In the genomic region with DNA sequence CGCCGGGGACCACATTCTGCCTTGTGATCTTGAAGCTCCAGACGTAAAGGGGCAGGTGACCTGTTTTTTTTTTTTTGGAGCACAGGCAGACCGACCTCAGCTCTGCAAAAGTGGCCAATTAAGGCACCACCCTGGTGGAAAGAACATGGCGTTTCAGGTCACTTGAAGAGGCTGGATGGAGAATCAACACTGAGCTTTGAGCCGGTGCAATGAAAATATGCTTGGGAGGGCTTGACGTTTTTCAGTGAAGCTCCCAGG, we compare ENCODE assay signal across 33 cellular contexts. TPM values are rescaled to one million over a fixed set of nuclear protein-coding genes. Genes with fewer than 3 reads are reported as not detected.
DNase-seq lines count a peak whose midpoint lies in the region; ATAC-seq, FAIRE-seq and TF ChIP-seq lines count a peak whose summit lies in the region.
"Had no signal": no experiment of that assay in that cellular context is flagged by ENCODE, and none has a peak within 500 bp of the region (broad histone marks: within the 10 kb centered on the region; RNA-seq: fewer than 3 reads in every experiment).

No MANE protein-coding gene starts in this region.

- TF ChIP-seq CTCF in HepG2 (CRISPR knock-in tag; IDR thresholded peaks at IDR 0.05) = no peak
- no peak for TF ChIP-seq CTCF in right lobe of liver (IDR thresholded peaks at IDR 0.05)
- no peak for TF ChIP-seq CTCF in astrocyte (IDR thresholded peaks at IDR 0.05; ENCODE audit: insufficient read depth, low read depth, low read length)
- no peak for TF ChIP-seq CTCF in neural crest cell (conservative IDR thresholded peaks at IDR 0.05)
- no peak for TF ChIP-seq CTCF in glutamatergic neuron (IDR thresholded peaks at IDR 0.05; ENCODE audit: partially characterized antibody, unreplicated experiment)

- peaks cover 16% of the 10 kb centered on the region for H3K4me1 Mint-ChIP-seq in astrocyte (ENCODE audit: low read depth, unreplicated experiment)
- peaks cover 28% of the 10 kb centered on the region for H3K4me1 Mint-ChIP-seq in neural crest cell
- H3K4me1 Mint-ChIP-seq in glutamatergic neuron (ENCODE audit: low read depth, unreplicated experiment) = peaks cover 14% of the 10 kb centered on the region
- H3K4me1 Mint-ChIP-seq: activated CD4-positive, alpha-beta T cell treated with anti-CD3 and anti-CD28 coated beads, Interleukin-2, amount 10 ng/mL, durations not matched to agents 24 days and 14 days; T-cell had no signal

- H3K79me2 ChIP-seq in HepG2 (ENCODE audit: insufficient read depth, low read length) (no peaks in the 10 kb centered on the region), astrocyte (ENCODE audit: insufficient read depth, low read length) (no peaks in the 10 kb centered on the region)

- TF ChIP-seq POLR2A in HepG2 (IDR thresholded peaks at IDR 0.05; ENCODE audit: insufficient read depth in 1 of 2, low read depth in 2 of 2, low read length in 2 of 2) = no peak
- TF ChIP-seq POLR2A in right lobe of liver (IDR thresholded peaks at IDR 0.05) = no peak

- H3K4me3 Mint-ChIP-seq in astrocyte (ENCODE audit: unreplicated experiment) (no peak overlapping the region), neural crest cell (no peak overlapping the region), glutamatergic neuron (ENCODE audit: unreplicated experiment) (no peak overlapping the region)
- H3K4me3 Mint-ChIP-seq: activated CD4-positive, alpha-beta T cell treated with anti-CD3 and anti-CD28 coated beads, Interleukin-2, amount 10 ng/mL, durations not matched to agents 24 days and 14 days; activated naive CD8-positive, alpha-beta T cell; CD4-positive, alpha-beta T cell; T-cell had no signal

- POLR2A ChIA-PET in HepG2 (lab: Yijun Ruan, JAX) = interaction anchor here (0.6 to 3.2 kb wide), 2 partner anchors 13 to 140 kb away, joined by 3 to 21 read pairs; a partner anchor contains a TSS

- H3K4me3 ChIP-seq in HepG2 (replicated peaks in 1 of 3; ENCODE audit: insufficient read depth in 1 of 3, low read depth in 2 of 3, low read length in 3 of 3) (0 out of 6 replicates have a peak overlapping the region, but pooled peaks of 1 of the 3 experiments have one; percentile 0), right lobe of liver (no peak overlapping the region), astrocyte (ENCODE audit: insufficient read depth, low read depth, low read length) (no peak overlapping the region)
- H3K4me3 ChIP-seq: gastrocnemius medialis, psoas muscle, SJCRH30, suprapubic skin had no signal

- no peak overlapping the region for H2AFZ ChIP-seq in HepG2 (ENCODE audit: low read length)
- H2AFZ ChIP-seq in astrocyte (ENCODE audit: low read depth, low read length) = no peak overlapping the region

- no peaks in the 10 kb centered on the region for H3K27me3 Mint-ChIP-seq in astrocyte (ENCODE audit: low read depth, unreplicated experiment)
- H3K27me3 Mint-ChIP-seq in neural crest cell (ENCODE audit: low read depth) = no peaks in the 10 kb centered on the region
- H3K27me3 Mint-ChIP-seq in glutamatergic neuron (ENCODE audit: unreplicated experiment) = peaks cover 3% of the 10 kb centered on the region

- H3K27me3 ChIP-seq in HepG2 (ENCODE audit: control insufficient read depth in 1 of 2, insufficient read depth in 2 of 2, low read length in 2 of 2) (peaks cover 0 to 11% of the 10 kb centered on the region in 2 experiments; a peak in 1 of 5 replicates), right lobe of liver (no peaks in the 10 kb centered on the region), astrocyte (ENCODE audit: insufficient read depth, low read length) (peaks cover 4% of the 10 kb centered on the region)
- H3K27me3 ChIP-seq: suprapubic skin had no signal

- no peaks in the 10 kb centered on the region for H3K36me3 ChIP-seq in HepG2 (replicated peaks in 1 of 2; ENCODE audit: control insufficient read depth in 1 of 2, insufficient read depth in 2 of 2, low read length in 2 of 2)
- H3K36me3 ChIP-seq in right lobe of liver = no peaks in the 10 kb centered on the region
- H3K36me3 ChIP-seq in astrocyte (ENCODE audit: insufficient read depth, low read length) = no peaks in the 10 kb centered on the region
- H3K36me3 ChIP-seq: gastrocnemius medialis, SJCRH30, suprapubic skin had no signal

- H3K4me2 ChIP-seq in HepG2 (ENCODE audit: low read depth, low read length) (peak overlapping the region; percentile 44; the same call in 1 of the 2 replicates), astrocyte (ENCODE audit: low read length) (peak overlapping the region; percentile 80)

- H3K27ac Mint-ChIP-seq in astrocyte (ENCODE audit: unreplicated experiment) = no peak overlapping the region
- peak overlapping the region; percentile 12 for H3K27ac Mint-ChIP-seq in neural crest cell (ENCODE audit: unreplicated experiment)
- no peak overlapping the region for H3K27ac Mint-ChIP-seq in glutamatergic neuron (ENCODE audit: unreplicated experiment)
- H3K27ac Mint-ChIP-seq: activated CD4-positive, alpha-beta T cell treated with anti-CD3 and anti-CD28 coated beads, Interleukin-2, amount 10 ng/mL, durations not matched to agents 24 days and 14 days; activated naive CD8-positive, alpha-beta T cell; CD4-positive, alpha-beta T cell; T-cell had no signal

- no peak for TF ChIP-seq RAD21 in HepG2 (CRISPR knock-in tag; IDR thresholded peaks at IDR 0.05)

- DNase-seq in HepG2 (ENCODE audit: low spot score) (no peak), right lobe of liver (no peak), astrocyte (ENCODE audit: low read depth) (no peak), neural crest cell (ENCODE audit: low read depth, low spot score) (no peak), glutamatergic neuron (no peak)
- DNase-seq in activated naive CD4-positive, alpha-beta T cell treated with Interleukin-2 at 50 U/mL for 16 hours = no peak
- no peak for DNase-seq in stimulated activated CD4-positive, alpha-beta T cell treated with anti-CD3 and anti-CD28 coated beads, Interleukin-4, amount 100 ng/mL, for 1 hour
- DNase-seq: activated CD4-positive, alpha-beta T cell treated with anti-CD3 and anti-CD28 coated beads, Interleukin-2, amount 10 ng/mL, durations not matched to agents 24 days and 14 days; activated CD8-positive, alpha-beta memory T cell treated with anti-CD3 and anti-CD28 coated beads for 24 hours; anterior cingulate cortex; CD4-positive, alpha-beta T cell; gastrocnemius medialis; hippocampal formation; KBM-7; mesenchymal stem cell; MM.1S; NCI-H2029; NCI-H2227 treated with DMSO at 0.1 percent for 48 hours; nucleus accumbens; psoas muscle; SJCRH30; stimulated activated naive CD4-positive, alpha-beta T cell; T-cell had no signal

- H3K9me3 ChIP-seq in HepG2 (ENCODE audit: low read length) (peaks cover 7% of the 10 kb centered on the region; the same call in 1 of the 2 replicates), right lobe of liver (no peaks in the 10 kb centered on the region), astrocyte (ENCODE audit: insufficient read depth, low read depth, low read length) (no peaks in the 10 kb centered on the region)
- H3K9me3 ChIP-seq: gastrocnemius medialis, psoas muscle, suprapubic skin had no signal

- in situ Hi-C loops in HepG2 (cut with HindIII; ENCODE audit: extremely low pct_ligation_motif_present, low pct_unique_long_range_greater_than_20kb) = no loop called here

- FAIRE-seq in HepG2 (lab: Jason Lieb, UNC) = no peak
- no peak for FAIRE-seq in astrocyte (lab: Jason Lieb, UNC)
- FAIRE-seq: A204.1, bronchial epithelial cell, endothelial cell of umbilical vein, GM18507, H1, RCC 7860 had no signal

- intact Hi-C loops in HepG2 (cut with micrococcal nuclease; ENCODE audit: unreplicated experiment) = no loop called here
- intact Hi-C loops in right lobe of liver (cut with DNase I) = no loop called here

- H3K9me3 Mint-ChIP-seq in astrocyte (ENCODE audit: unreplicated experiment) (peaks cover 2% of the 10 kb centered on the region), neural crest cell (no peaks in the 10 kb centered on the region), glutamatergic neuron (ENCODE audit: unreplicated experiment) (no peaks in the 10 kb centered on the region)
- H3K9me3 Mint-ChIP-seq: CD4-positive, alpha-beta T cell had no signal

- 5% methylated on average over 7 of the region's 7 CpGs for WGBS in HepG2 (ENCODE audit: low lambda C conversion rate)
- 69% methylated on average over 6 of the region's 7 CpGs for WGBS in right lobe of liver (ENCODE audit: insufficient coverage, low coverage, low lambda C conversion rate, missing lambda C conversion rate)

- TF ChIP-seq EP300 in HepG2 (IDR thresholded peaks at IDR 0.05; ENCODE audit: low read depth in 2 of 2, low read length in 2 of 2) (no peak), HepG2 (CRISPR knock-in tag; IDR thresholded peaks at IDR 0.05; ENCODE audit: borderline replicate concordance) (no peak)

- ATAC-seq in HepG2 (no peak; the same call in 2 of the 3 replicates), right lobe of liver (no peak), HG03025 (IDR thresholded peaks at IDR 0.05; ENCODE audit: low FRiP score, unreplicated experiment) (no peak)
- ATAC-seq: left lobe of liver, T-cell had no signal

- H4K20me1 ChIP-seq in HepG2 (ENCODE audit: insufficient read depth, low read length) (no peaks in the 10 kb centered on the region), astrocyte (ENCODE audit: insufficient read depth, low read length) (no peaks in the 10 kb centered on the region)

- CTCF ChIA-PET in HepG2 (lab: Yijun Ruan, JAX; ENCODE audit: low intra/inter-chr PET ratio, low total read pairs) = no interaction called here

- no peaks in the 10 kb centered on the region for H3K36me3 Mint-ChIP-seq in astrocyte (ENCODE audit: low read depth, unreplicated experiment)
- no peaks in the 10 kb centered on the region for H3K36me3 Mint-ChIP-seq in neural crest cell (ENCODE audit: low read depth)
- H3K36me3 Mint-ChIP-seq in glutamatergic neuron (ENCODE audit: unreplicated experiment) = no peaks in the 10 kb centered on the region
- H3K36me3 Mint-ChIP-seq: activated naive CD8-positive, alpha-beta T cell; T-cell had no signal

- no TSS peak for BruUV-seq in HepG2 (replicated peaks; lab: Mats Ljungman, UMichigan)

- H3K27ac ChIP-seq in HepG2 (ENCODE audit: extremely low read length, insufficient read depth, low read length) (no peak overlapping the region), right lobe of liver (no peak overlapping the region), astrocyte (ENCODE audit: low read depth, low read length) (no peak overlapping the region)
- H3K27ac ChIP-seq: gastrocnemius medialis, psoas muscle, SJCRH30, suprapubic skin had no signal

- H3K4me1 ChIP-seq in HepG2 (ENCODE audit: insufficient read depth, low read length) (peaks cover 19% of the 10 kb centered on the region), right lobe of liver (no peaks in the 10 kb centered on the region), astrocyte (ENCODE audit: insufficient read depth, low read length) (peaks cover 18% of the 10 kb centered on the region)
- H3K4me1 ChIP-seq: psoas muscle had no signal

- no peak overlapping the region for H3K9ac ChIP-seq in HepG2 (ENCODE audit: insufficient read depth, low read depth, low read length)
- no peak overlapping the region for H3K9ac ChIP-seq in astrocyte (ENCODE audit: low read length)

RNA-seq across cellular contexts. Expression of a gene that starts 13.8 kb away (rescaled TPM):
- 36.4 and 36.7 TPM in 2 replicates for total RNA-seq in HepG2 (2016; rRNA removed; fragmentation: Illumina TruSeq; extraction: Trizol)
- total RNA-seq in HepG2 (2016; cell fraction: cytosol; rRNA removed; fragmentation: Illumina TruSeq; extraction: Trizol; ENCODE audit: low read depth) = 54.5 and 63.4 TPM in 2 replicates
- total RNA-seq in HepG2 (2016; cell fraction: insoluble cytoplasmic fraction; rRNA removed; fragmentation: Illumina TruSeq; extraction: Trizol) = 33.9 and 46.1 TPM in 2 replicates
- 56.0 and 62.9 TPM in 2 replicates for total RNA-seq in HepG2 (2016; cell fraction: membrane; rRNA removed; fragmentation: Illumina TruSeq; extraction: Trizol)
- total RNA-seq in HepG2 (2016; cell fraction: nucleus; rRNA removed; fragmentation: Illumina TruSeq; extraction: Trizol) = 25.6 and 26.4 TPM in 2 replicates
- 22.4 and 25.0 TPM in 2 replicates for polyA plus RNA-seq in HepG2 (2011; rRNA removed)
- 17.3 and 28.2 TPM in 2 replicates for polyA plus RNA-seq in HepG2 (2011; cell fraction: cytosol; rRNA removed)
- 11.2 and 18.4 TPM in 2 replicates for polyA plus RNA-seq in HepG2 (2011; cell fraction: nucleus; rRNA removed)
- 65.7 and 66.4 TPM in 2 replicates for polyA plus RNA-seq in HepG2 (2012)
- polyA plus RNA-seq in HepG2 (2016; cell fraction: cytosol; fragmentation: Illumina TruSeq; extraction: Trizol; ENCODE audit: low read depth) = 156 and 189 TPM in 2 replicates
- polyA plus RNA-seq in HepG2 (2016; cell fraction: insoluble cytoplasmic fraction; fragmentation: Illumina TruSeq; extraction: Trizol; ENCODE audit: low read depth) = 69.7 and 85.6 TPM in 2 replicates
- polyA plus RNA-seq in HepG2 (2016; cell fraction: membrane; fragmentation: Illumina TruSeq; extraction: Trizol; ENCODE audit: low read depth) = 126 and 154 TPM in 2 replicates
- 49.0 and 50.2 TPM in 2 replicates for polyA plus RNA-seq in HepG2 (2016; cell fraction: nucleus; fragmentation: Illumina TruSeq; extraction: Trizol; ENCODE audit: insufficient read depth, low read depth)
- polyA minus RNA-seq in HepG2 (2011; rRNA and poly(A)+ RNA removed; ENCODE audit: low replicate concordance) = 12.6 and 15.2 TPM in 2 replicates
- polyA minus RNA-seq in HepG2 (2011; cell fraction: cytosol; rRNA and poly(A)+ RNA removed) = 9.3 and 13.8 TPM in 2 replicates
- polyA minus RNA-seq in HepG2 (2011; cell fraction: nucleus; rRNA and poly(A)+ RNA removed) = 30.2 and 31.8 TPM in 2 replicates
- total RNA-seq in right lobe of liver = 10 to 100 TPM; 32.3 to 49.4 (median 37.2) TPM
- 69.2 and 77.6 TPM in 2 replicates for total RNA-seq in astrocyte
- total RNA-seq in neural crest cell = 109 and 110 TPM in 2 replicates
- 77.2 TPM for total RNA-seq in glutamatergic neuron (ENCODE audit: unreplicated experiment)
